8 cellular contexts compared by ENCODE assay signal in the genomic region with DNA sequence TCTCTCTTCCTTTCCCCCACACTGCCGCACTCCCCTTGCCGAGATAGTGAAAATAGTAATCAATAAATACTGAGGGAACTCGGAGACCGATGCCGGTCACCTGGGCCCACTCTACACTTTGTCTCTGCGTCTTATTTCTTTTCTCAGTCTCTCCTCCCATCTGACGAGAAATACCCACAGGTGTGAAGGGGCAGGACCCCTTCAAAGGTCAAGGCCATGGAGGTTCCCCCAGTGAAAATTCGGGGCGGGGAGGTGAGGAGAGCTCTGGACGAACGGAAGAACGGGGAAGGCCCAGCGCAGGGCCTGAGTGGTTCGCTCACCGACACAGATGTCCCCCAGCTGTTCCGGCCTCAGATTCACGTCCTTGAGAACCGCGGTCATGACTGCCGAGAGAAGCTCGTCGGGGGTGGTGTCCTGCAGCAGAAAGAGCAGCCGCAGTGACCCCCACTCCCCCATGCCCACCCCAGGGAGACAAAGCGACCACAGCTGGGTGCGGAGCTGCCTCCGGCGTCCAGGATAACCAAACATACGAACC. TPM values are rescaled to one million over a fixed set of nuclear protein-coding genes. Genes with fewer than 3 reads are reported as not detected.
DNase-seq lines count a peak whose midpoint lies in the region; ATAC-seq, FAIRE-seq and TF ChIP-seq lines count a peak whose summit lies in the region.

No MANE protein-coding gene starts in this region.

- no peak for FAIRE-seq in keratinocyte (lab: Jason Lieb, UNC)

- H3K27ac ChIP-seq in HUES64 (ENCODE audit: low read depth, low read length) (peak overlapping the region; percentile 48), adrenal gland (peak overlapping the region; percentile 51 to 97 (median 75)), keratinocyte (ENCODE audit: control insufficient read depth, insufficient read depth, low read length) (peak overlapping the region; percentile 90)

- H3K9me3 Mint-ChIP-seq in stimulated activated naive CD8-positive, alpha-beta T cell treated with anti-CD3 and anti-CD28 coated beads, Interleukin-15, amount 100 ng/mL, for 72 hours: no peaks in the 10 kb centered on the region

- H3K9ac ChIP-seq in HUES64 (ENCODE audit: low read depth, low read length) (peak overlapping the region; percentile 65), keratinocyte (ENCODE audit: control insufficient read depth, extremely low read depth, insufficient read depth, low read length) (peak overlapping the region; percentile 85)

- H3K27me3 Mint-ChIP-seq in stimulated activated naive CD8-positive, alpha-beta T cell treated with anti-CD3 and anti-CD28 coated beads, Interleukin-15, amount 100 ng/mL, for 72 hours: no peaks in the 10 kb centered on the region

- TF ChIP-seq POLR2A in adrenal gland (IDR thresholded peaks at IDR 0.05): no peak

- H3K4me3 Mint-ChIP-seq in stimulated activated naive CD8-positive, alpha-beta T cell treated with anti-CD3 and anti-CD28 coated beads, Interleukin-15, amount 100 ng/mL, for 72 hours: peak overlapping the region; percentile 90

- H3K9me1 ChIP-seq in keratinocyte (ENCODE audit: control insufficient read depth, extremely low read depth, insufficient read depth, low read length): no peaks in the 10 kb centered on the region

- H3K9me3 ChIP-seq in HUES64 (ENCODE audit: insufficient read depth, low read depth, low read length) (no peaks in the 10 kb centered on the region), adrenal gland (replicated peaks in 1 of 3) (no peaks in the 10 kb centered on the region), keratinocyte (ENCODE audit: control insufficient read depth, low read depth, low read length) (no peaks in the 10 kb centered on the region)

- peak overlapping the region; percentile 89 for H3K4me2 ChIP-seq in keratinocyte (ENCODE audit: control insufficient read depth, extremely low read depth, insufficient read depth, low read depth, low read length)

- no peak for TF ChIP-seq CTCF in adrenal gland (IDR thresholded peaks at IDR 0.05)
- no peak for TF ChIP-seq CTCF in keratinocyte (optimal IDR thresholded peaks at IDR 0.05 in 1 of 3, IDR thresholded peaks at IDR 0.05 in 1 of 3, conservative IDR thresholded peaks at IDR 0.05 in 1 of 3; ENCODE audit: extremely low read depth in 1 of 3, insufficient read depth in 2 of 3, low read length in 3 of 3)

- peaks cover 3% of the 10 kb centered on the region; the same call in 1 of the 2 replicates for H3K4me1 ChIP-seq in HUES64 (ENCODE audit: insufficient read depth, low read length)
- H3K4me1 ChIP-seq in adrenal gland (replicated peaks in 1 of 2): peaks cover 18 to 50% of the 10 kb centered on the region in 2 donors
- peaks cover 45% of the 10 kb centered on the region for H3K4me1 ChIP-seq in keratinocyte (ENCODE audit: control insufficient read depth, extremely low read depth, insufficient read depth, low read length)

- peak; percentile 38 for DNase-seq in COLO668 (lab: John Stamatoyannopoulos, UW; ENCODE audit: unreplicated experiment)
- DNase-seq in adrenal gland: peak; percentile 48 to 75 (median 67)
- DNase-seq in keratinocyte (ENCODE audit: low read depth, low spot score): no peak
- peak; percentile 19 to 41 for DNase-seq in stimulated activated naive CD8-positive, alpha-beta T cell treated with anti-CD3 and anti-CD28 coated beads, Interleukin-15, amount 100 ng/mL, for 72 hours
- no peak for DNase-seq in NCI-H1092 treated with DMSO at 0.1 percent for 48 hours (lab: John Stamatoyannopoulos, UW)

- peak; percentile 10 for ATAC-seq in stimulated activated naive CD8-positive, alpha-beta T cell treated with anti-CD3 and anti-CD28 coated beads, Interleukin-15, amount 100 ng/mL, for 72 hours
- no peak for ATAC-seq in GM18867 (IDR thresholded peaks at IDR 0.05; ENCODE audit: unreplicated experiment)
- ATAC-seq in HG02938 (IDR thresholded peaks at IDR 0.05; ENCODE audit: unreplicated experiment): no peak

- peak overlapping the region; percentile 90 to 91 for H3K27ac Mint-ChIP-seq in stimulated activated naive CD8-positive, alpha-beta T cell treated with anti-CD3 and anti-CD28 coated beads, Interleukin-15, amount 100 ng/mL, for 72 hours

- intact Hi-C loops in adrenal gland (cut with DNase I): no loop called here

- dilution Hi-C loops in keratinocyte (cut with MboI; ENCODE audit: extremely low pct_ligation_motif_present, low sequenced_read_pairs): no loop called here

- peak overlapping the region; percentile 77 for H3K4me3 ChIP-seq in HUES64 (ENCODE audit: low read length)
- H3K4me3 ChIP-seq in adrenal gland: peak overlapping the region; percentile 72 to 86 (median 79)
- peak overlapping the region; percentile 81 to 91 (median 83) for H3K4me3 ChIP-seq in keratinocyte (ENCODE audit: control insufficient read depth in 2 of 3, extremely low read depth in 1 of 3, insufficient read depth in 2 of 3, low read depth in 1 of 3, low read length in 3 of 3)

- H3K79me2 ChIP-seq in keratinocyte (ENCODE audit: control insufficient read depth, insufficient read depth, low read length): peaks cover 52% of the 10 kb centered on the region

- WGBS in HUES64: 3% methylated on average over 28 of the region's 28 CpGs
- 0 to 1% (median 1%) methylated on average over 14 to 28 of the region's 28 CpGs for WGBS in adrenal gland, 4 donors

- H2AFZ ChIP-seq in keratinocyte (ENCODE audit: control insufficient read depth, low read length): peak overlapping the region; percentile 4

- H3K27me3 ChIP-seq in HUES64 (ENCODE audit: insufficient read depth, low read length) (peaks cover 7% of the 10 kb centered on the region; the same call in 1 of the 2 replicates), adrenal gland (no peaks in the 10 kb centered on the region), keratinocyte (ENCODE audit: control insufficient read depth, extremely low read depth, insufficient read depth, low read length) (no peaks in the 10 kb centered on the region)

- H3K36me3 ChIP-seq in HUES64 (ENCODE audit: insufficient read depth, low read length): peaks cover 30% of the 10 kb centered on the region
- H3K36me3 ChIP-seq in adrenal gland (replicated peaks in 1 of 2): peaks cover 0 to 43% of the 10 kb centered on the region in 2 donors
- H3K36me3 ChIP-seq in keratinocyte (ENCODE audit: control insufficient read depth in 2 of 2, extremely low read depth in 1 of 2, insufficient read depth in 2 of 2, low read length in 2 of 2): peaks cover 18 to 37% of the 10 kb centered on the region in 2 experiments

- H3K4me1 Mint-ChIP-seq in stimulated activated naive CD8-positive, alpha-beta T cell treated with anti-CD3 and anti-CD28 coated beads, Interleukin-15, amount 100 ng/mL, for 72 hours: peaks cover 86% of the 10 kb centered on the region

- no peaks in the 10 kb centered on the region for H4K20me1 ChIP-seq in keratinocyte (ENCODE audit: control insufficient read depth, extremely low read depth, insufficient read depth, low read length)

RNA-seq across cellular contexts. Expression of a gene that starts 0.6 kb away (rescaled TPM):
- polyA plus RNA-seq in HUES64 (2013, experiment 1 of 2): 19.2 TPM
- 15.3 TPM for polyA plus RNA-seq in HUES64 (2013, experiment 2 of 2)
- total RNA-seq in adrenal gland: 100 to 1,000 TPM in 6 of 8 donors, 10 to 100 TPM in 2; 83.6 to 150 (median 106) TPM
- polyA plus RNA-seq in adrenal gland: 100 to 1,000 TPM in 2 of 3 donors, 10 to 100 TPM in 1; 75.8 to 200 (median 165) TPM
- 81.4 to 125 TPM (median 85.3 TPM) in 3 replicates for polyA plus RNA-seq in keratinocyte
- polyA plus RNA-seq in keratinocyte (2011; ENCODE audit: low read depth): 29.4 TPM
- polyA plus RNA-seq in keratinocyte (2011; cell fraction: cytosol; rRNA removed): 62.3 and 109 TPM in 2 replicates
- polyA plus RNA-seq in keratinocyte (2011; cell fraction: nucleus; rRNA removed): 152 and 169 TPM in 2 replicates
- polyA plus RNA-seq in keratinocyte (2012; ENCODE audit: low replicate concordance): 47.3 and 77.6 TPM in 2 replicates
- 58.6 to 84.3 TPM (median 73.0 TPM) in 3 replicates for polyA minus RNA-seq in keratinocyte
- polyA minus RNA-seq in keratinocyte (2011; cell fraction: cytosol; rRNA and poly(A)+ RNA removed): 81.5 TPM
- 42.1 and 47.1 TPM in 2 replicates for polyA minus RNA-seq in keratinocyte (2011; cell fraction: nucleus; rRNA and poly(A)+ RNA removed)

RNA-seq across cellular contexts. Expression of a gene that starts 2.1 kb away (rescaled TPM):
- polyA plus RNA-seq in HUES64 (2013, experiment 1 of 2): 25.3 TPM
- polyA plus RNA-seq in HUES64 (2013, experiment 2 of 2): 22.2 TPM
- total RNA-seq in adrenal gland: 10 to 100 TPM; 26.6 to 46.6 (median 42.4) TPM
- polyA plus RNA-seq in adrenal gland: 10 to 100 TPM; 22.6 to 29.9 (median 22.6) TPM
- polyA plus RNA-seq in keratinocyte: 44.0 to 72.8 TPM (median 46.2 TPM) in 3 replicates
- 52.8 TPM for polyA plus RNA-seq in keratinocyte (2011; ENCODE audit: low read depth)
- 58.1 and 67.4 TPM in 2 replicates for polyA plus RNA-seq in keratinocyte (2011; cell fraction: cytosol; rRNA removed)
- polyA plus RNA-seq in keratinocyte (2011; cell fraction: nucleus; rRNA removed): 71.4 and 90.1 TPM in 2 replicates
- 34.0 and 52.2 TPM in 2 replicates for polyA plus RNA-seq in keratinocyte (2012; ENCODE audit: low replicate concordance)
- 92.9 to 153 TPM (median 123 TPM) in 3 replicates for polyA minus RNA-seq in keratinocyte
- polyA minus RNA-seq in keratinocyte (2011; cell fraction: cytosol; rRNA and poly(A)+ RNA removed): 42.6 TPM
- 34.7 and 46.8 TPM in 2 replicates for polyA minus RNA-seq in keratinocyte (2011; cell fraction: nucleus; rRNA and poly(A)+ RNA removed)

RNA-seq across cellular contexts. Expression of a gene that starts 29.0 kb away (rescaled TPM):
- 31.2 TPM for polyA plus RNA-seq in HUES64 (2013, experiment 1 of 2)
- polyA plus RNA-seq in HUES64 (2013, experiment 2 of 2): 38.5 TPM
- 10 to 100 TPM; 23.9 to 47.5 (median 33.9) TPM for total RNA-seq in adrenal gland
- 10 to 100 TPM; 14.8 to 38.9 (median 19.1) TPM for polyA plus RNA-seq in adrenal gland
- 60.8 to 77.0 TPM (median 61.9 TPM) in 3 replicates for polyA plus RNA-seq in keratinocyte
- 29.8 TPM for polyA plus RNA-seq in keratinocyte (2011; ENCODE audit: low read depth)
- 44.6 and 75.2 TPM in 2 replicates for polyA plus RNA-seq in keratinocyte (2011; cell fraction: cytosol; rRNA removed)
- polyA plus RNA-seq in keratinocyte (2011; cell fraction: nucleus; rRNA removed): 83.6 and 108 TPM in 2 replicates
- 50.3 and 54.7 TPM in 2 replicates for polyA plus RNA-seq in keratinocyte (2012; ENCODE audit: low replicate concordance)
- polyA minus RNA-seq in keratinocyte: 31.5 to 73.8 TPM (median 53.2 TPM) in 3 replicates
- polyA minus RNA-seq in keratinocyte (2011; cell fraction: cytosol; rRNA and poly(A)+ RNA removed): 62.2 TPM
- 59.6 and 108 TPM in 2 replicates for polyA minus RNA-seq in keratinocyte (2011; cell fraction: nucleus; rRNA and poly(A)+ RNA removed)

Comparison
In these comparisons a context has a peak if more than half of its experiments do, and no peak if none do; other contexts are left out.
1. DNase-seq: peak in COLO668 (single experiment), adrenal gland (7 of 7) and stimulated activated naive CD8-positive, alpha-beta T cell treated with anti-CD3 and anti-CD28 coated beads, Interleukin-15, amount 100 ng/mL, for 72 hours (2 of 2); none in keratinocyte (single experiment) and NCI-H1092 treated with DMSO at 0.1 percent for 48 hours (single experiment).
2. Peak in every context shown above with its lines, with median percentiles within 50 percentile points of each other: H3K27ac ChIP-seq and H3K4me3 ChIP-seq.